ENCODE assay signal across 8 cellular contexts in genomic region chr11:69674267-69674885, GRCh38. TPM values are rescaled to one million over a fixed set of nuclear protein-coding genes. Genes with fewer than 3 reads are reported as not detected.
DNase-seq lines count a peak whose midpoint lies in the region; ATAC-seq and TF ChIP-seq lines count a peak whose summit lies in the region.

No MANE protein-coding gene starts in this region.

- H3K4me1 Mint-ChIP-seq in mesothelial cell of epicardium, result peaks cover 23% of the 10 kb centered on the region

- H3K27me3 ChIP-seq in SJSA1 (replicated peaks), result no peaks in the 10 kb centered on the region

- H3K36me3 ChIP-seq in SJSA1, result peaks cover 50% of the 10 kb centered on the region
- H3K36me3 ChIP-seq in urinary bladder (ENCODE audit: insufficient read depth), result no peaks in the 10 kb centered on the region

- H3K27ac Mint-ChIP-seq in mesothelial cell of epicardium, result peak overlapping the region; percentile 79

- TF ChIP-seq CTCF in mesothelial cell of epicardium (IDR thresholded peaks at IDR 0.05; ENCODE audit: unreplicated experiment), result no peak

- WGBS in urinary bladder, result 18% methylated on average over 18 of the region's 18 CpGs

- peak overlapping the region; percentile 93 for H3K4me3 Mint-ChIP-seq in mesothelial cell of epicardium

- DNase-seq in stimulated activated CD4-positive, alpha-beta T cell treated with anti-CD3 and anti-CD28 coated beads, Interleukin-15, amount 100 ng/mL, for 24 hours, result peak; percentile 19
- DNase-seq in stimulated activated CD4-positive, alpha-beta T cell treated with anti-CD3 and anti-CD28 coated beads, Interleukin-2, amount 100 ng/mL, for 48 hours, result no peak
- peak in 1 of 2 experiments; percentile 89 for DNase-seq in SJSA1 (ENCODE audit: low read depth in 1 of 2, low spot score in 2 of 2)
- peak; percentile 68 for DNase-seq in dermis blood vessel endothelial cell
- DNase-seq in mesothelial cell of epicardium (ENCODE audit: low spot score in 2 of 2, unreplicated experiment in 2 of 2), result no peak
- no peak for DNase-seq in G401 (ENCODE audit: low spot score)

- H3K27me3 Mint-ChIP-seq in mesothelial cell of epicardium (ENCODE audit: low read depth), result peaks cover 3% of the 10 kb centered on the region

- peaks cover 11% of the 10 kb centered on the region for H3K36me3 Mint-ChIP-seq in mesothelial cell of epicardium

- peak overlapping the region; percentile 70 for H3K27ac ChIP-seq in SJSA1
- H3K27ac ChIP-seq in urinary bladder (ENCODE audit: low read depth), result no peak overlapping the region

- H3K4me1 ChIP-seq in SJSA1 (replicated peaks) (peaks cover 20% of the 10 kb centered on the region), urinary bladder (ENCODE audit: insufficient read depth) (peaks cover 3% of the 10 kb centered on the region)

- H3K9me3 Mint-ChIP-seq in mesothelial cell of epicardium, result no peaks in the 10 kb centered on the region

- in situ Hi-C loops in G401 (cut with HindIII; ENCODE audit: low sequenced_read_pairs), result loop anchor here (25.0 kb wide), 1 partner anchor 562 kb away; no protein-coding TSS in a partner anchor

- ATAC-seq in GM19023 (IDR thresholded peaks at IDR 0.05; ENCODE audit: unreplicated experiment), result no peak

- H3K4me3 ChIP-seq in SJSA1 (peak overlapping the region; percentile 87), urinary bladder (ENCODE audit: low read depth, low read length) (peak overlapping the region; percentile 88)

- no peaks in the 10 kb centered on the region for H3K9me3 ChIP-seq in SJSA1 (replicated peaks)

RNA-seq across cellular contexts. Expression of gene LTO1, which starts 0.8 kb away (rescaled TPM):
- total RNA-seq in SJSA1 (2014; rRNA removed; shearing (Covaris generic)), result 54.7 and 78.1 TPM in 2 replicates
- total RNA-seq in dermis blood vessel endothelial cell (11.9 and 16.0 TPM in 2 replicates), mesothelial cell of epicardium (30.0 to 35.8 TPM (median 31.6 TPM) in 3 replicates), urinary bladder (16.9 TPM)
- 15.9 TPM for polyA plus RNA-seq in urinary bladder
- total RNA-seq in G401 (2014; rRNA removed; shearing (Covaris generic)), result 17.1 and 19.8 TPM in 2 replicates

RNA-seq across cellular contexts. Expression of gene FGF19, which starts 29.4 kb away (rescaled TPM):
- 3.0 and 10.3 TPM in 2 replicates for total RNA-seq in SJSA1 (2014; rRNA removed; shearing (Covaris generic))
- not detected in 2 replicates for total RNA-seq in dermis blood vessel endothelial cell
- not detected in 3 replicates for total RNA-seq in mesothelial cell of epicardium
- total RNA-seq in urinary bladder, result not detected
- not detected for polyA plus RNA-seq in urinary bladder
- total RNA-seq in G401 (2014; rRNA removed; shearing (Covaris generic)), result not detected in 2 replicates

RNA-seq across cellular contexts. Expression of gene CCND1, which starts 33.4 kb away (rescaled TPM):
- total RNA-seq in SJSA1 (2014; rRNA removed; shearing (Covaris generic)), result 579 and 793 TPM in 2 replicates
- total RNA-seq in dermis blood vessel endothelial cell (445 and 452 TPM in 2 replicates), mesothelial cell of epicardium (215 to 224 TPM (median 217 TPM) in 3 replicates), urinary bladder (78.8 TPM)
- 17.5 TPM for polyA plus RNA-seq in urinary bladder
- total RNA-seq in G401 (2014; rRNA removed; shearing (Covaris generic)), result 91.6 and 101 TPM in 2 replicates

Comparison
In these comparisons a context has a peak if more than half of its experiments do, and no peak if none do; other contexts are left out.
1. DNase-seq: peak in stimulated activated CD4-positive, alpha-beta T cell treated with anti-CD3 and anti-CD28 coated beads, Interleukin-15, amount 100 ng/mL, for 24 hours (single experiment) and dermis blood vessel endothelial cell (single experiment); none in stimulated activated CD4-positive, alpha-beta T cell treated with anti-CD3 and anti-CD28 coated beads, Interleukin-2, amount 100 ng/mL, for 48 hours (0 of 2), mesothelial cell of epicardium (0 of 2) and G401 (single experiment).